9 cellular contexts compared by ENCODE assay signal in the genomic region with DNA sequence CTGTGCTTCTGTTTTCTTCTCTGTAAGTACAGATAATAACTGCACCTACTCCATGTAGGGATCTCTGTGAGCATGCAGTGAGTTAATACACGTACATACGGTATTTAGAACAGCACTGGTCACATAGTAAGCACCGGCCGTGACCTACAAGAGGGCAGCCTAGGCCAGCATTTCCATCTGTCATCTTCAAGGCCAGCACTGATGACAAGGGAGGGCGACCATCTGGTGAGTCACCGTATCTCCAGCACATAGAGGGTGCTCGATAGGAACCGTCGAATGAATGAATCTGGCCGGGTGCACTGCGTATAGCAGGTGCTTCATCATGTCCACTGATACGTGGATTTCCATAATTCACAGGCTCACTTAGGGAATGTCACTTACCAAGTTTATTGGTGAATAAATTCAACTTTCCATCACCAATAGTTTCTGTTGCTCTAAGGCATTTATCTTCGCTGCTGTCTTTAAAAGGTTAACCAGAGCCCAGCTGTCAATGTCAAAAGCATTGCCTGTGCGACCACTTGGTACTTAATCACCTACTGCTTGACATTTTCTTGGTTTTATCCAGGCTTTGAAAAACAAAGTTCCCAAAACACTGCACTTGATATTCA. TPM values are rescaled to one million over a fixed set of nuclear protein-coding genes. Genes with fewer than 3 reads are reported as not detected.
DNase-seq lines count a peak whose midpoint lies in the region; ATAC-seq, FAIRE-seq and TF ChIP-seq lines count a peak whose summit lies in the region.
"Had no signal": no experiment of that assay in that cellular context is flagged by ENCODE, and none has a peak within 500 bp of the region (broad histone marks: within the 10 kb centered on the region; RNA-seq: fewer than 3 reads in every experiment).

No MANE protein-coding gene starts in this region.

- no peak overlapping the region for H3K9ac ChIP-seq in keratinocyte (ENCODE audit: control insufficient read depth, extremely low read depth, insufficient read depth, low read length)

- H3K27ac ChIP-seq in brain microvascular endothelial cell (peak overlapping the region; percentile 85), keratinocyte (ENCODE audit: control insufficient read depth, insufficient read depth, low read length) (peak overlapping the region; percentile 50)

- H3K27ac Mint-ChIP-seq in stimulated activated memory B cell treated with anti-CD40 and anti-IgM and Interleukin-4, amounts not matched to agents 10 μg/mL and 1 μg/mL and 100 μg/mL, for 72 hours, result peak overlapping the region; percentile 72
- H3K27ac Mint-ChIP-seq: activated T-cell treated with anti-CD3 and anti-CD28 coated beads, Interleukin-2, amount 50 U/mL, for 24 hours had no signal

- in situ Hi-C loops in brain microvascular endothelial cell (cut with HindIII; ENCODE audit: low pct_ligation_motif_present, low sequenced_read_pairs), result no loop called here

- ATAC-seq in stimulated activated memory B cell treated with anti-CD40 and anti-IgM and Interleukin-4, amounts not matched to agents 10 μg/mL and 1 μg/mL and 100 μg/mL, for 72 hours, result no peak
- no peak for ATAC-seq in HG03432 (IDR thresholded peaks at IDR 0.05; ENCODE audit: unreplicated experiment)

- H3K4me3 ChIP-seq in brain microvascular endothelial cell (ENCODE audit: low read depth, low read length), result no peak overlapping the region
- no peak overlapping the region for H3K4me3 ChIP-seq in keratinocyte (ENCODE audit: control insufficient read depth in 2 of 3, extremely low read depth in 1 of 3, insufficient read depth in 2 of 3, low read depth in 1 of 3, low read length in 3 of 3)

- FAIRE-seq in keratinocyte (lab: Jason Lieb, UNC), result no peak

- peaks cover 5% of the 10 kb centered on the region for H3K79me2 ChIP-seq in keratinocyte (ENCODE audit: control insufficient read depth, insufficient read depth, low read length)

- no peaks in the 10 kb centered on the region for H3K9me3 ChIP-seq in keratinocyte (ENCODE audit: control insufficient read depth, low read depth, low read length)

- H3K36me3 ChIP-seq in brain microvascular endothelial cell (replicated peaks), result no peaks in the 10 kb centered on the region
- no peaks in the 10 kb centered on the region for H3K36me3 ChIP-seq in keratinocyte (ENCODE audit: control insufficient read depth in 2 of 2, extremely low read depth in 1 of 2, insufficient read depth in 2 of 2, low read length in 2 of 2)

- no peaks in the 10 kb centered on the region for H3K27me3 Mint-ChIP-seq in stimulated activated memory B cell treated with anti-CD40 and anti-IgM and Interleukin-4, amounts not matched to agents 10 μg/mL and 1 μg/mL and 100 μg/mL, for 72 hours
- H3K27me3 Mint-ChIP-seq: activated T-cell treated with anti-CD3 and anti-CD28 coated beads, Interleukin-2, amount 50 U/mL, for 24 hours had no signal

- no peaks in the 10 kb centered on the region for H3K9me3 Mint-ChIP-seq in stimulated activated memory B cell treated with anti-CD40 and anti-IgM and Interleukin-4, amounts not matched to agents 10 μg/mL and 1 μg/mL and 100 μg/mL, for 72 hours
- H3K9me3 Mint-ChIP-seq: activated T-cell treated with anti-CD3 and anti-CD28 coated beads, Interleukin-2, amount 50 U/mL, for 24 hours had no signal

- TF ChIP-seq CTCF in brain microvascular endothelial cell (IDR thresholded peaks at IDR 0.05; ENCODE audit: low read depth, low read length, missing control alignments) (no peak), keratinocyte (optimal IDR thresholded peaks at IDR 0.05 in 1 of 3, IDR thresholded peaks at IDR 0.05 in 1 of 3, conservative IDR thresholded peaks at IDR 0.05 in 1 of 3; ENCODE audit: extremely low read depth in 1 of 3, insufficient read depth in 2 of 3, low read length in 3 of 3) (no peak)

- H2AFZ ChIP-seq in keratinocyte (ENCODE audit: control insufficient read depth, low read length), result no peak overlapping the region

- dilution Hi-C loops in keratinocyte (cut with MboI; ENCODE audit: extremely low pct_ligation_motif_present, low sequenced_read_pairs), result no loop called here

- no peaks in the 10 kb centered on the region for H3K27me3 ChIP-seq in brain microvascular endothelial cell (replicated peaks)
- H3K27me3 ChIP-seq in keratinocyte (ENCODE audit: control insufficient read depth, extremely low read depth, insufficient read depth, low read length), result no peaks in the 10 kb centered on the region

- peaks cover 15% of the 10 kb centered on the region for H3K4me1 ChIP-seq in keratinocyte (ENCODE audit: control insufficient read depth, extremely low read depth, insufficient read depth, low read length)

- no peaks in the 10 kb centered on the region for H4K20me1 ChIP-seq in keratinocyte (ENCODE audit: control insufficient read depth, extremely low read depth, insufficient read depth, low read length)

- H3K4me3 Mint-ChIP-seq in stimulated activated memory B cell treated with anti-CD40 and anti-IgM and Interleukin-4, amounts not matched to agents 10 μg/mL and 1 μg/mL and 100 μg/mL, for 72 hours, result no peak overlapping the region
- H3K4me3 Mint-ChIP-seq: activated T-cell treated with anti-CD3 and anti-CD28 coated beads, Interleukin-2, amount 50 U/mL, for 24 hours had no signal

- peaks cover 90% of the 10 kb centered on the region for H3K4me1 Mint-ChIP-seq in stimulated activated memory B cell treated with anti-CD40 and anti-IgM and Interleukin-4, amounts not matched to agents 10 μg/mL and 1 μg/mL and 100 μg/mL, for 72 hours

- peaks cover 36% of the 10 kb centered on the region for H3K36me3 Mint-ChIP-seq in stimulated activated memory B cell treated with anti-CD40 and anti-IgM and Interleukin-4, amounts not matched to agents 10 μg/mL and 1 μg/mL and 100 μg/mL, for 72 hours

- H3K9me1 ChIP-seq in keratinocyte (ENCODE audit: control insufficient read depth, extremely low read depth, insufficient read depth, low read length), result no peaks in the 10 kb centered on the region

- DNase-seq in NCI-H2029 treated with DMSO at 0.1 percent for 48 hours (lab: John Stamatoyannopoulos, UW) (peak; percentile 80), brain microvascular endothelial cell (peak; percentile 43), keratinocyte (ENCODE audit: low read depth, low spot score) (no peak), UCSD-AML1 (lab: John Stamatoyannopoulos, UW; ENCODE audit: unreplicated experiment) (no peak)
- no peak for DNase-seq in activated CD4-positive, alpha-beta T cell treated with anti-CD3 and anti-CD28 coated beads for 1 hour
- no peak for DNase-seq in activated CD4-positive, alpha-beta T cell treated with anti-CD3 and anti-CD28 coated beads, Interleukin-2, amount 50 U/mL, for 48 hours
- DNase-seq: activated T-cell treated with anti-CD3 and anti-CD28 coated beads, Interleukin-2, amount 50 U/mL, for 24 hours had no signal

- no peak overlapping the region for H3K4me2 ChIP-seq in keratinocyte (ENCODE audit: control insufficient read depth, extremely low read depth, insufficient read depth, low read depth, low read length)

RNA-seq across cellular contexts. Expression of a gene that starts 8.3 kb away (rescaled TPM):
- polyA plus RNA-seq in keratinocyte, result 3.4 to 4.3 TPM (median 3.9 TPM) in 3 replicates
- polyA plus RNA-seq in keratinocyte (2011; ENCODE audit: low read depth), result 1.9 TPM
- 2.0 TPM in 2 replicates for polyA plus RNA-seq in keratinocyte (2011; cell fraction: cytosol; rRNA removed)
- polyA plus RNA-seq in keratinocyte (2011; cell fraction: nucleus; rRNA removed), result 7.5 TPM in 2 replicates
- 2.2 and 2.9 TPM in 2 replicates for polyA plus RNA-seq in keratinocyte (2012; ENCODE audit: low replicate concordance)
- polyA minus RNA-seq in keratinocyte, result 3.5 to 5.2 TPM (median 4.4 TPM) in 3 replicates
- polyA minus RNA-seq in keratinocyte (2011; cell fraction: cytosol; rRNA and poly(A)+ RNA removed), result 1.9 TPM
- 4.5 and 8.1 TPM in 2 replicates for polyA minus RNA-seq in keratinocyte (2011; cell fraction: nucleus; rRNA and poly(A)+ RNA removed)

RNA-seq across cellular contexts. Expression of a gene that starts 34.4 kb away (rescaled TPM):
- 28.2 to 59.8 TPM (median 44.5 TPM) in 3 replicates for polyA plus RNA-seq in keratinocyte
- 198 TPM for polyA plus RNA-seq in keratinocyte (2011; ENCODE audit: low read depth)
- polyA plus RNA-seq in keratinocyte (2011; cell fraction: cytosol; rRNA removed), result 33.0 and 38.0 TPM in 2 replicates
- 12.6 and 21.0 TPM in 2 replicates for polyA plus RNA-seq in keratinocyte (2011; cell fraction: nucleus; rRNA removed)
- polyA plus RNA-seq in keratinocyte (2012; ENCODE audit: low replicate concordance), result 48.5 and 133 TPM in 2 replicates
- polyA minus RNA-seq in keratinocyte, result 6.1 to 7.5 TPM (median 6.6 TPM) in 3 replicates
- polyA minus RNA-seq in keratinocyte (2011; cell fraction: cytosol; rRNA and poly(A)+ RNA removed), result 13.4 TPM
- polyA minus RNA-seq in keratinocyte (2011; cell fraction: nucleus; rRNA and poly(A)+ RNA removed), result 5.1 and 6.8 TPM in 2 replicates

Comparison
In these comparisons a context has a peak if more than half of its experiments do, and no peak if none do; other contexts are left out.
1. DNase-seq: peak in NCI-H2029 treated with DMSO at 0.1 percent for 48 hours (single experiment) and brain microvascular endothelial cell (single experiment); none in keratinocyte (single experiment), activated CD4-positive, alpha-beta T cell treated with anti-CD3 and anti-CD28 coated beads for 1 hour (single experiment), activated CD4-positive, alpha-beta T cell treated with anti-CD3 and anti-CD28 coated beads, Interleukin-2, amount 50 U/mL, for 48 hours (0 of 2) and UCSD-AML1 (single experiment).